7 cellular contexts compared by ENCODE assay signal in the genomic region with DNA sequence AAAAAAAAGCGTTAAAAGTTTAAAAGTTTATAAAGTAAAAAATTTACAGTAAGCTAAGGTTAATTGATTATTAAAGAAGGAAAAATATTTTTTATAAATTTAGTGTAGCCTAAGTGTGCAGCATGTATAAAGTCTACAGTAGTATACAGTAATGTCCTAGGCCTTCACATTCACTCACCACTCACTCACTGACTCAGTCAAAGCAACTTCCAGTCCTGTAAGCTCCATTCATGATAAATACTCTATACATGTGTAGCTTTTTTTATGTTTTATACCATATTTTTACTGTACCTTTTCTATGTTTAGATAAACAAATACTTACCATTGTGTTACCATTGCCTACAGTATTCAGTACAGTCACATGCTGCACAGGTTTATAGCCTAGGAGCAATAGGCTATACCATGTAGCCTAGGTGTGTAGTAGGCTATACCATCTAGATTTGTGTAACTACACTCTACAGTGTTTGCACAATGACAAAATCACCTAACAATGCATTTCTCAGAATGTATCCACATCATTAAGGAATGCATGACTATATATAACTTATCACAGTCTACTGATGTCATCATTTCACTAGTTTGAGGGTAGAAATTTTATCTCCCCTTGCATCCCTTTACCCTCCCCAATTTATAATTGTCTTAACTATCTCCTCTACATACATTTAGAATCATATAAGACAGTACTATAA.
DNase-seq lines count a peak whose midpoint lies in the region; TF ChIP-seq lines count a peak whose summit lies in the region.
"Not testable (repeated sequence)": the region's sequence is repeated elsewhere in the genome, so short reads cannot be mapped to it uniquely, and the experiment has no call there.

No MANE protein-coding gene starts in this region.

- H2BK5ac ChIP-seq in mesenchymal stem cell (ENCODE audit: low read depth, low read length, poor library complexity, severe bottlenecking) = not testable (repeated sequence)

- H3K36me3 ChIP-seq in HEK293 (ENCODE audit: control insufficient read depth in 2 of 2, insufficient read depth in 1 of 2, low read length in 2 of 2); PC-9 (ENCODE audit: low read depth); adipocyte (ENCODE audit: control insufficient read depth, insufficient read depth, low read length, severe bottlenecking); mesenchymal stem cell (ENCODE audit: control insufficient read depth in 1 of 2, insufficient read depth in 2 of 2, low read depth in 1 of 2, low read length in 2 of 2): not testable (repeated sequence)

- not testable (repeated sequence) for H2BK15ac ChIP-seq in mesenchymal stem cell (ENCODE audit: low read depth, poor library complexity, severe bottlenecking)

- not testable (repeated sequence) for H3K9me3 ChIP-seq in HEK293 (ENCODE audit: control insufficient read depth, insufficient read depth, low read depth, low read length); PC-9 (ENCODE audit: insufficient read depth, low read depth); mesenchymal stem cell (ENCODE audit: control insufficient read depth, low read length)
- peaks cover 30% of the 10 kb centered on the region for H3K9me3 ChIP-seq in adipocyte (ENCODE audit: control insufficient read depth, low read length)

- not testable (repeated sequence) for H3K4me3 ChIP-seq in HEK293 (ENCODE audit: low read depth, low read length); PC-9; adipocyte (ENCODE audit: low read length); fibroblast of pulmonary artery (replicated peaks; ENCODE audit: low read depth, low read length); mesenchymal stem cell (ENCODE audit: insufficient read depth in 1 of 2, low read depth in 1 of 2, low read length in 2 of 2)

- H3K9ac ChIP-seq in adipocyte (ENCODE audit: low read length); mesenchymal stem cell (ENCODE audit: low read length): not testable (repeated sequence)

- H3K9me2 ChIP-seq in PC-9 (ENCODE audit: insufficient read depth) = not testable (repeated sequence)

- BruUV-seq in PC-9 (replicated peaks; lab: Mats Ljungman, UMichigan) = not testable (repeated sequence)

- H3K4me2 ChIP-seq in PC-9; mesenchymal stem cell (ENCODE audit: low read length, poor library complexity, severe bottlenecking): not testable (repeated sequence)

- H3K27me3 ChIP-seq in PC-9 (ENCODE audit: insufficient read depth, low read depth); adipocyte (replicated peaks; ENCODE audit: control insufficient read depth, insufficient read depth, low read length): not testable (repeated sequence)
- H3K27me3 ChIP-seq in mesenchymal stem cell (ENCODE audit: control insufficient read depth in 1 of 2, insufficient read depth in 1 of 2, low read length in 2 of 2) = peaks cover 0 to 12% of the 10 kb centered on the region in 2 experiments

- H3K14ac ChIP-seq in mesenchymal stem cell (ENCODE audit: low read length in 2 of 2) = not testable (repeated sequence)

- not testable (repeated sequence) for H3K27ac ChIP-seq in HEK293 (ENCODE audit: extremely low read depth, low read depth, low read length); mesenchymal stem cell (ENCODE audit: low read length, poor library complexity, severe bottlenecking)
- H3K27ac ChIP-seq in PC-9 = peak overlapping the region; percentile 57

- H3K79me1 ChIP-seq in mesenchymal stem cell (replicated peaks; ENCODE audit: low read length, poor library complexity, severe bottlenecking) = not testable (repeated sequence)

- not testable (repeated sequence) for H3F3A ChIP-seq in PC-9 (ENCODE audit: insufficient read depth, low read depth)

- H4K8ac ChIP-seq in mesenchymal stem cell (ENCODE audit: low read length) = not testable (repeated sequence)

- H4K20me1 ChIP-seq in PC-9 (ENCODE audit: insufficient read depth) = not testable (repeated sequence)

- H3K9me3 Mint-ChIP-seq in chondrocyte (ENCODE audit: low read depth) = peaks cover 43% of the 10 kb centered on the region

- H3K36me3 Mint-ChIP-seq in chondrocyte (ENCODE audit: low read depth) = not testable (repeated sequence)

- not testable (repeated sequence) for H2BK12ac ChIP-seq in mesenchymal stem cell (ENCODE audit: low read length in 2 of 2)

- H2AK5ac ChIP-seq in mesenchymal stem cell (ENCODE audit: low read length, severe bottlenecking) = not testable (repeated sequence)

- not testable (repeated sequence) for H3K18ac ChIP-seq in mesenchymal stem cell (ENCODE audit: low read depth in 1 of 2, low read length in 2 of 2)

- H3K27ac Mint-ChIP-seq in chondrocyte (ENCODE audit: unreplicated experiment) = peak overlapping the region; percentile 87

- H3K4me3 Mint-ChIP-seq in chondrocyte (ENCODE audit: unreplicated experiment) = not testable (repeated sequence)

- not testable (repeated sequence) for H4K91ac ChIP-seq in mesenchymal stem cell (ENCODE audit: low read length)

- DNase-seq in DMS53 treated with DMSO at 0.1 percent for 48 hours (lab: John Stamatoyannopoulos, UW; ENCODE audit: unreplicated experiment) (peak; percentile 17), PC-9 (peak in 1 of 2 experiments; percentile 66), adipocyte (ENCODE audit: low read depth) (peak; percentile 17), fibroblast of pulmonary artery (ENCODE audit: low read depth) (peak; percentile 54), mesenchymal stem cell (peak; percentile 9)
- DNase-seq in chondrocyte (ENCODE audit: low spot score) = not testable (repeated sequence)

- not testable (repeated sequence) for TF ChIP-seq CTCF in HEK293 (tag by site-specific recombination; IDR thresholded peaks at IDR 0.05); PC-9 (conservative IDR thresholded peaks at IDR 0.05); chondrocyte (IDR thresholded peaks at IDR 0.05); fibroblast of pulmonary artery (IDR thresholded peaks at IDR 0.05; ENCODE audit: low read length, missing control alignments)

- no CpG with 5 or more reads among the region's 1 CpG for WGBS in mesenchymal stem cell

- H3K4me1 Mint-ChIP-seq in chondrocyte (ENCODE audit: low read depth) = peaks cover 17% of the 10 kb centered on the region

- H3K23ac ChIP-seq in mesenchymal stem cell (ENCODE audit: low read length in 2 of 2) = not testable (repeated sequence)

- CTCF ChIA-PET in HEK293 (lab: Yijun Ruan, JAX) = interaction anchor here (0.7 to 3.0 kb wide), 5 partner anchors 49 to 314 kb away, joined by 3 to 12 read pairs (median 4); no protein-coding TSS in a partner anchor
- CTCF ChIA-PET in PC-9 (lab: Charles Lee) = not testable (repeated sequence)

- H3K4me1 ChIP-seq in HEK293 (ENCODE audit: control insufficient read depth, insufficient read depth, low read length); PC-9 (replicated peaks; ENCODE audit: insufficient read depth); adipocyte (ENCODE audit: control insufficient read depth, insufficient read depth, low read length); mesenchymal stem cell (ENCODE audit: control insufficient read depth, insufficient read depth, low read depth, low read length): not testable (repeated sequence)

- not testable (repeated sequence) for H3K27me3 Mint-ChIP-seq in chondrocyte (ENCODE audit: low read depth)

- intact Hi-C loops in PC-9 (cut with micrococcal nuclease; ENCODE audit: unreplicated experiment) = not testable (repeated sequence)

- H3K79me2 ChIP-seq in PC-9 (ENCODE audit: low read depth) = not testable (repeated sequence)

- H2AFZ ChIP-seq in PC-9; mesenchymal stem cell (ENCODE audit: low read depth, low read length): not testable (repeated sequence)

- not testable (repeated sequence) for H3K4ac ChIP-seq in mesenchymal stem cell (ENCODE audit: low read depth in 1 of 2, low read length in 2 of 2)

- POLR2A ChIA-PET in HEK293 (lab: Yijun Ruan, JAX); PC-9 (lab: Charles Lee; ENCODE audit: unreplicated experiment): not testable (repeated sequence)

- H2BK120ac ChIP-seq in mesenchymal stem cell (ENCODE audit: low read depth, low read length) = not testable (repeated sequence)

TF ChIP-seq in HEK293, 187 proteins besides CTCF, POLR2A, EP300 and RAD21:
- TF ChIP-seq, protein P1, sequence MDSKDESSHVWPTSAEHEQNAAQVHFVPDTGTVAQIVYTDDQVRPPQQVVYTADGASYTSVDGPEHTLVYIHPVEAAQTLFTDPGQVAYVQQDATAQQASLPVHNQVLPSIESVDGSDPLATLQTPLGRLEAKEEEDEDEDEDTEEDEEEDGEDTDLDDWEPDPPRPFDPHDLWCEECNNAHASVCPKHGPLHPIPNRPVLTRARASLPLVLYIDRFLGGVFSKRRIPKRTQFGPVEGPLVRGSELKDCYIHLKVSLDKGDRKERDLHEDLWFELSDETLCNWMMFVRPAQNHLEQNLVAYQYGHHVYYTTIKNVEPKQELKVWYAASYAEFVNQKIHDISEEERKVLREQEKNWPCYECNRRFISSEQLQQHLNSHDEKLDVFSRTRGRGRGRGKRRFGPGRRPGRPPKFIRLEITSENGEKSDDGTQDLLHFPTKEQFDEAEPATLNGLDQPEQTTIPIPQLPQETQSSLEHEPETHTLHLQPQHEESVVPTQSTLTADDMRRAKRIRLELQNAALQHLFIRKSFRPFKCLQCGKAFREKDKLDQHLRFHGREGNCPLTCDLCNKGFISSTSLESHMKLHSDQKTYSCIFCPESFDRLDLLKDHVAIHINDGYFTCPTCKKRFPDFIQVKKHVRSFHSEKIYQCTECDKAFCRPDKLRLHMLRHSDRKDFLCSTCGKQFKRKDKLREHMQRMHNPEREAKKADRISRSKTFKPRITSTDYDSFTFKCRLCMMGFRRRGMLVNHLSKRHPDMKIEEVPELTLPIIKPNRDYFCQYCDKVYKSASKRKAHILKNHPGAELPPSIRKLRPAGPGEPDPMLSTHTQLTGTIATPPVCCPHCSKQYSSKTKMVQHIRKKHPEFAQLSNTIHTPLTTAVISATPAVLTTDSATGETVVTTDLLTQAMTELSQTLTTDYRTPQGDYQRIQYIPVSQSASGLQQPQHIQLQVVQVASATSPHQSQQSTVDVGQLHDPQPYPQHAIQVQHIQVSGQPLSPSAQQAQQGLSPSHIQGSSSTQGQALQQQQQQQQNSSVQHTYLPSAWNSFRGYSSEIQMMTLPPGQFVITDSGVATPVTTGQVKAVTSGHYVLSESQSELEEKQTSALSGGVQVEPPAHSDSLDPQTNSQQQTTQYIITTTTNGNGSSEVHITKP (tag by site-specific recombination; IDR thresholded peaks at IDR 0.05) = peak; percentile 65
